19 cellular contexts compared by ENCODE assay signal in genomic region chr1:73626326-73626725, GRCh38.
DNase-seq lines count a peak whose midpoint lies in the region; ATAC-seq and TF ChIP-seq lines count a peak whose summit lies in the region.
"Had no signal": no experiment of that assay in that cellular context is flagged by ENCODE, and none has a peak within 500 bp of the region (broad histone marks: within the 10 kb centered on the region; RNA-seq: fewer than 3 reads in every experiment).

No MANE protein-coding gene starts in this region.

- no peaks in the 10 kb centered on the region for H3K4me1 Mint-ChIP-seq in progenitor cell of endocrine pancreas (ENCODE audit: low read depth)
- H3K4me1 Mint-ChIP-seq: CD14-positive monocyte; CD4-positive, alpha-beta memory T cell had no signal

- no peak overlapping the region for H3K27ac ChIP-seq in effector memory CD4-positive, alpha-beta T cell (ENCODE audit: insufficient read depth, low read length, poor library complexity, severe bottlenecking)
- H3K27ac ChIP-seq: BLaER1, GM23248, HL-60 had no signal

- H3K9me3 Mint-ChIP-seq in progenitor cell of endocrine pancreas (ENCODE audit: low read depth), result no peaks in the 10 kb centered on the region

- no peak overlapping the region for H3K27ac Mint-ChIP-seq in progenitor cell of endocrine pancreas
- H3K27ac Mint-ChIP-seq: CD14-positive monocyte; CD4-positive, alpha-beta memory T cell had no signal

- no peaks in the 10 kb centered on the region for H3K36me3 Mint-ChIP-seq in progenitor cell of endocrine pancreas (ENCODE audit: insufficient read depth)
- H3K36me3 Mint-ChIP-seq: CD14-positive monocyte; CD4-positive, alpha-beta memory T cell had no signal

- no peaks in the 10 kb centered on the region for H3K4me1 ChIP-seq in effector memory CD4-positive, alpha-beta T cell (ENCODE audit: control insufficient read depth, insufficient read depth, low read length, poor library complexity, severe bottlenecking)
- H3K4me1 ChIP-seq: BLaER1 had no signal

- peak; percentile 85 for DNase-seq in H4 (ENCODE audit: low spot score)
- DNase-seq in SW480 (ENCODE audit: low spot score), result peak; percentile 2
- peak; percentile 78 for DNase-seq in astrocyte of the hippocampus (ENCODE audit: low read depth, low spot score)
- DNase-seq in fibroblast of gingiva (ENCODE audit: low read depth), result peak; percentile 17
- no peak for DNase-seq in effector memory CD4-positive, alpha-beta T cell
- DNase-seq in activated T-cell treated with anti-CD3 and anti-CD28 coated beads, Interleukin-2, amount 50 U/mL, for 1 hour, result no peak
- no peak for DNase-seq in progenitor cell of endocrine pancreas (ENCODE audit: low spot score, unreplicated experiment)
- DNase-seq: 8988T; CD4-positive, alpha-beta memory T cell; DMS153; DMS79; GDM1; GM23248; HCEC 1CT; IMR-90 had no signal

- no peak overlapping the region for H3K4me3 Mint-ChIP-seq in progenitor cell of endocrine pancreas (ENCODE audit: low read depth)
- H3K4me3 Mint-ChIP-seq: CD14-positive monocyte; CD4-positive, alpha-beta memory T cell had no signal

- H3K27me3 Mint-ChIP-seq in progenitor cell of endocrine pancreas, result peaks cover 17% of the 10 kb centered on the region
- H3K27me3 Mint-ChIP-seq: CD4-positive, alpha-beta memory T cell had no signal

- no peaks in the 10 kb centered on the region for H3K9me3 ChIP-seq in effector memory CD4-positive, alpha-beta T cell (ENCODE audit: control insufficient read depth, low read length)

- H3K36me3 ChIP-seq in effector memory CD4-positive, alpha-beta T cell (ENCODE audit: control insufficient read depth, insufficient read depth, low read length), result no peaks in the 10 kb centered on the region
- H3K36me3 ChIP-seq: BLaER1 had no signal

- no peak for TF ChIP-seq CTCF in progenitor cell of endocrine pancreas (IDR thresholded peaks at IDR 0.05; ENCODE audit: unreplicated experiment)

- H3K27me3 ChIP-seq in effector memory CD4-positive, alpha-beta T cell (replicated peaks; ENCODE audit: control insufficient read depth, insufficient read depth, low read length, poor library complexity, severe bottlenecking), result no peaks in the 10 kb centered on the region
- H3K27me3 ChIP-seq: BLaER1 had no signal

- H3K4me3 ChIP-seq in effector memory CD4-positive, alpha-beta T cell (ENCODE audit: insufficient read depth, low read depth, low read length, poor library complexity, severe bottlenecking), result no peak overlapping the region
- H3K4me3 ChIP-seq: BLaER1, GM23248 had no signal

- ATAC-seq in GM21528 (IDR thresholded peaks at IDR 0.05; ENCODE audit: low FRiP score, unreplicated experiment), result no peak

Comparison
In these comparisons a context has a peak if more than half of its experiments do, and no peak if none do; other contexts are left out.
1. DNase-seq: peak in H4 (single experiment), SW480 (single experiment), astrocyte of the hippocampus (single experiment) and fibroblast of gingiva (single experiment); none in effector memory CD4-positive, alpha-beta T cell (0 of 3), activated T-cell treated with anti-CD3 and anti-CD28 coated beads, Interleukin-2, amount 50 U/mL, for 1 hour (single experiment) and progenitor cell of endocrine pancreas (single experiment).